ENCODE assay signal across 22 cellular contexts in the genomic region with DNA sequence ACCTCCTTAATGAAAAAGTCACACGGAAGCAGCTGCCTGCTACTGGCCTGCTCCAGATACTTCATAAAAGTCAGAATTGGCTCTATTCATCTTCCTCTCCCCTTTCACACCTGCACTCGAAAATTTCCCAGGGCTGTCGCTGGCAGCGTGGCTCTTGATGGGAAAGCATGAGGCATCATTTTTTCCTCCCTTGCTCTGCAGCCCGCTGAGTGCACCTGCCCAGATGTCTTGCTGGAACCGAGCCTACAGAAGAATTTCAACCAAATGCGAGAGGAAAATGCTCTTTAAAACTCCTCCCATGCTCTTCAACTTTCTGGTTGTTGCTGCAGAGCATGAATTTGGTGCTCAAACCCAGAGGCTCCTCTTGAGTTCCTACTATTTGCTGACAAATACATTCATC.
"Had no signal": no experiment of that assay in that cellular context is flagged by ENCODE, and none has a peak within 500 bp of the region (broad histone marks: within the 10 kb centered on the region; RNA-seq: fewer than 3 reads in every experiment).

No MANE protein-coding gene starts in this region.

- H3K4me1 Mint-ChIP-seq: activated CD4-positive, alpha-beta T cell treated with anti-CD3 and anti-CD28 coated beads, Interleukin-2, amount 10 ng/mL, durations not matched to agents 7 days and 5 days had no signal

- DNase-seq: activated CD4-positive, alpha-beta T cell treated with anti-CD3 and anti-CD28 coated beads for 1 hour; activated CD4-positive, alpha-beta T cell treated with anti-CD3 and anti-CD28 coated beads, Interleukin-2, amount 10 ng/mL, durations not matched to agents 7 days and 5 days; activated CD8-positive, alpha-beta T cell treated with anti-CD3 and anti-CD28 coated beads for 36 hours; activated gamma-delta T cell treated with Interleukin-2 at 50 U/mL for 16 hours; activated naive CD4-positive, alpha-beta T cell treated with anti-CD3 and anti-CD28 coated beads, Interleukin-2, amount 50 U/mL, for 16 hours; activated T-cell treated with anti-CD3 and anti-CD28 coated beads, Interleukin-2, amount 50 U/mL, for 4 hours; amygdala; islet precursor cell; left ventricle myocardium superior; mammary epithelial cell; nephron progenitor cell; ovary; retina; stimulated activated CD4-positive, alpha-beta T cell treated with anti-CD3 and anti-CD28 coated beads, Interleukin-12 subunit alpha, Interleukin-12 subunit beta, amount 100 ng/mL, for 4 hours; stimulated activated CD4-positive, alpha-beta T cell treated with anti-CD3 and anti-CD28 coated beads, Interleukin-4, amount 100 ng/mL, for 1 hour; uterus had no signal

- H3K27me3 Mint-ChIP-seq: activated CD8-positive, alpha-beta T cell treated with anti-CD3 and anti-CD28 coated beads for 36 hours; stimulated activated naive CD8-positive, alpha-beta T cell treated with anti-CD3 and anti-CD28 coated beads, Interleukin-15, Interleukin-2, amounts not matched to agents 100 ng/mL and 50 ng/mL, for 24 hours; type B pancreatic cell had no signal

- H3K9me3 Mint-ChIP-seq: activated CD4-positive, alpha-beta T cell treated with anti-CD3 and anti-CD28 coated beads, Interleukin-2, amount 10 ng/mL, durations not matched to agents 7 days and 5 days; activated CD8-positive, alpha-beta T cell treated with anti-CD3 and anti-CD28 coated beads for 36 hours; activated T-cell treated with anti-CD3 and anti-CD28 coated beads, Interleukin-2, amount 50 U/mL, for 4 hours; activated T-helper 17 cell treated with anti-CD3 and anti-CD28 coated beads, Interleukin-2, amount 50 U/mL, for 72 hours; nephron progenitor cell; stimulated activated naive CD8-positive, alpha-beta T cell treated with anti-CD3 and anti-CD28 coated beads, Interleukin-15, Interleukin-2, amounts not matched to agents 100 ng/mL and 50 ng/mL, for 24 hours; type B pancreatic cell; WTC11 had no signal

- ATAC-seq: activated CD8-positive, alpha-beta T cell treated with anti-CD3 and anti-CD28 coated beads for 36 hours; activated T-cell treated with anti-CD3 and anti-CD28 coated beads, Interleukin-2, amount 50 U/mL, for 4 hours; activated T-helper 17 cell treated with anti-CD3 and anti-CD28 coated beads, Interleukin-2, amount 50 U/mL, for 72 hours; gastroesophageal sphincter; left ventricle myocardium superior; sciatic nerve; WTC11 had no signal

- H3K4me3 Mint-ChIP-seq: activated CD4-positive, alpha-beta T cell treated with anti-CD3 and anti-CD28 coated beads, Interleukin-2, amount 10 ng/mL, durations not matched to agents 7 days and 5 days; activated CD8-positive, alpha-beta T cell treated with anti-CD3 and anti-CD28 coated beads for 36 hours; activated T-cell treated with anti-CD3 and anti-CD28 coated beads, Interleukin-2, amount 50 U/mL, for 4 hours; activated T-helper 17 cell treated with anti-CD3 and anti-CD28 coated beads, Interleukin-2, amount 50 U/mL, for 72 hours; nephron progenitor cell; stimulated activated naive CD8-positive, alpha-beta T cell treated with anti-CD3 and anti-CD28 coated beads, Interleukin-15, Interleukin-2, amounts not matched to agents 100 ng/mL and 50 ng/mL, for 24 hours; WTC11 had no signal

- H3K27ac Mint-ChIP-seq: activated CD4-positive, alpha-beta T cell treated with anti-CD3 and anti-CD28 coated beads, Interleukin-2, amount 10 ng/mL, durations not matched to agents 7 days and 5 days; activated CD8-positive, alpha-beta T cell treated with anti-CD3 and anti-CD28 coated beads for 36 hours; activated T-helper 17 cell treated with anti-CD3 and anti-CD28 coated beads, Interleukin-2, amount 50 U/mL, for 72 hours; nephron progenitor cell; stimulated activated naive CD8-positive, alpha-beta T cell treated with anti-CD3 and anti-CD28 coated beads, Interleukin-15, Interleukin-2, amounts not matched to agents 100 ng/mL and 50 ng/mL, for 24 hours; type B pancreatic cell; WTC11 had no signal

- H3K36me3 Mint-ChIP-seq: WTC11 had no signal
